ENCODE assay signal across 1 cellular context in genomic region chr19:17379221-17379631, GRCh38.
TF ChIP-seq lines count a peak whose summit lies in the region.

No MANE protein-coding gene starts in this region.

TF ChIP-seq in GM23338, 12 proteins besides CTCF, POLR2A, EP300 and RAD21 (continued from another document):
- no peak for TF ChIP-seq ZNF462 (CRISPR knock-in tag; IDR thresholded peaks at IDR 0.05)
